In the genomic region with DNA sequence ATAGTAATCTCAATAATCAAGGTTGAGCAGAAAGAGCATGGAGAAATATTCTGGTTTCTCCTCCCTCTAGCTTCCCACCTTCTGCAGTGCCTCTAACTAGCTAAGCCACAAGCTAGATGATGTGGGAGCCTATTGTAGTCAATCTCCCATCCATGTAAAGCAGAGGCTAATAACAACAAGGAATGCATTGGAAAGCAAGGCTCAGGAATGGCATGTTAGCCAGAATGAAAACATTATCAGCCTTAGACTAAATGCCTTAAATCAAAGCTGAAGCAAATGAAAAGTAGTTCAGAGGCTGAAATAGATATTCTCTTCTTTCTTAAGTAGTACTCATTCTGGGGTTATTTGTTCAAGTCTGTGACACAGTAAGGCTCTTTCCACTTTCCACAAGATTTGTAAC, we compare ENCODE assay signal across 25 cellular contexts.
"Had no signal": no experiment of that assay in that cellular context is flagged by ENCODE, and none has a peak within 500 bp of the region (broad histone marks: within the 10 kb centered on the region; RNA-seq: fewer than 3 reads in every experiment).

No MANE protein-coding gene starts in this region.

- DNase-seq: activated B cell treated with CpG ODN at 0.5 μM for 24 hours; activated CD4-positive, alpha-beta T cell treated with anti-CD3 and anti-CD28 coated beads for 4 hours; activated CD4-positive, alpha-beta T cell treated with anti-CD3 and anti-CD28 coated beads, Interleukin-2, amount 50 U/mL, for 48 hours; activated effector memory CD4-positive, alpha-beta T cell treated with Interleukin-2 at 50 U/mL for 16 hours; activated naive CD4-positive, alpha-beta T cell treated with anti-CD3 and anti-CD28 coated beads for 36 hours; activated naive CD8-positive, alpha-beta T cell treated with anti-CD3 and anti-CD28 coated beads, Interleukin-2, amount 10 ng/mL, durations not matched to agents 7 days and 5 days; activated T-cell treated with anti-CD3 and anti-CD28 coated beads, Interleukin-2, amount 50 U/mL, for 48 hours; amygdala; colonic mucosa; dorsolateral prefrontal cortex; esophagus squamous epithelium; heart right ventricle; left ventricle myocardium superior; mammary epithelial cell; midbrain; nephron progenitor cell; occipital lobe; spleen; stimulated activated CD4-positive, alpha-beta T cell treated with anti-CD3 and anti-CD28 coated beads, Interleukin-4, amount 100 ng/mL, for 1 hour; stimulated activated naive CD4-positive, alpha-beta T cell treated with Interleukin-2 at 50 U/mL for 16 hours; SW 1271; T-helper 17 cell; upper lobe of left lung had no signal

- H3K36me3 ChIP-seq: breast epithelium, colonic mucosa, esophagus squamous epithelium, heart right ventricle, spleen, thoracic aorta, upper lobe of left lung had no signal

- H3K4me3 ChIP-seq: breast epithelium, colonic mucosa, dorsolateral prefrontal cortex, esophagus squamous epithelium, heart right ventricle, spleen, thoracic aorta, upper lobe of left lung had no signal

- H3K27me3 ChIP-seq: breast epithelium, colonic mucosa, dorsolateral prefrontal cortex, esophagus squamous epithelium, heart right ventricle, spleen, upper lobe of left lung had no signal

- H3K4me1 ChIP-seq: breast epithelium, colonic mucosa, esophagus squamous epithelium, spleen, upper lobe of left lung had no signal

- H3K9me3 ChIP-seq: colonic mucosa, thoracic aorta, upper lobe of left lung had no signal

- H3K27ac ChIP-seq: breast epithelium, colonic mucosa, dorsolateral prefrontal cortex, esophagus squamous epithelium, heart right ventricle, spleen, thoracic aorta, upper lobe of left lung had no signal

- ATAC-seq: heart right ventricle, left ventricle myocardium superior, T-helper 17 cell had no signal
